8 cellular contexts compared by ENCODE assay signal in genomic region chr7:105098863-105099515, GRCh38.
DNase-seq lines count a peak whose midpoint lies in the region; ATAC-seq and TF ChIP-seq lines count a peak whose summit lies in the region.

No MANE protein-coding gene starts in this region.

- no peak overlapping the region for H3K4me3 ChIP-seq in choroid plexus epithelial cell (ENCODE audit: low read depth, low read length)
- no peak overlapping the region for H3K4me3 ChIP-seq in A673 (ENCODE audit: low read depth, low read length, poor library complexity, severe bottlenecking)

- intact Hi-C loops in A673 (cut with micrococcal nuclease; ENCODE audit: unreplicated experiment): no loop called here

- POLR2A ChIA-PET in HEK293T (lab: Yijun Ruan, JAX) (no interaction called here), A673 (lab: Charles Lee; ENCODE audit: low non-redundant PET) (no interaction called here)

- BruUV-seq in A673 (replicated peaks; lab: Mats Ljungman, UMichigan): no TSS peak

- H3K9me3 ChIP-seq in A673 (ENCODE audit: low read depth, low read length, poor library complexity, severe bottlenecking): no peaks in the 10 kb centered on the region

- TF ChIP-seq CTCF in GM10266 (IDR thresholded peaks at IDR 0.05; ENCODE audit: control insufficient read depth, insufficient read depth, low read depth, missing control alignments) (no peak), choroid plexus epithelial cell (conservative IDR thresholded peaks at IDR 0.05; ENCODE audit: low read depth, low read length) (no peak), A673 (conservative IDR thresholded peaks at IDR 0.05; ENCODE audit: low read depth, low read length) (no peak)

- DNase-seq in GM10266 (ENCODE audit: extremely low spot score): peak; percentile 14
- peak; percentile 33 for DNase-seq in choroid plexus epithelial cell (ENCODE audit: low read depth)
- no peak for DNase-seq in GOT3 (lab: John Stamatoyannopoulos, UW)
- DNase-seq in HEK293T (ENCODE audit: extremely low spot score): no peak
- no peak for DNase-seq in AG20443 (ENCODE audit: low spot score)
- DNase-seq in A673 (ENCODE audit: low spot score): no peak

- no peaks in the 10 kb centered on the region for H3K4me1 ChIP-seq in A673 (ENCODE audit: insufficient read depth, low read length, poor library complexity, severe bottlenecking)

- H3K27me3 ChIP-seq in A673 (replicated peaks; ENCODE audit: insufficient read depth, low read depth, low read length, poor library complexity): no peaks in the 10 kb centered on the region

- peaks cover 37% of the 10 kb centered on the region for H3K36me3 ChIP-seq in A673 (ENCODE audit: insufficient read depth, low read length, poor library complexity, severe bottlenecking)

- no peak overlapping the region for H3K27ac ChIP-seq in A673 (ENCODE audit: low read depth, low read length, poor library complexity, severe bottlenecking)

- ATAC-seq in GM19467 (IDR thresholded peaks at IDR 0.05; ENCODE audit: unreplicated experiment): peak; percentile 58
- peak; percentile 78 for ATAC-seq in HG03442 (IDR thresholded peaks at IDR 0.05; ENCODE audit: unreplicated experiment)

- CTCF ChIA-PET in HEK293T (lab: Yijun Ruan, JAX): no interaction called here
- CTCF ChIA-PET in A673 (lab: Charles Lee): no interaction called here

TF ChIP-seq in HEK293T, 16 proteins besides CTCF, POLR2A, EP300 and RAD21:
- TF ChIP-seq FOXA1 (IDR thresholded peaks at IDR 0.05): no peak
- TF ChIP-seq FOXK2 (IDR thresholded peaks at IDR 0.05): no peak
- no peak for TF ChIP-seq LEF1 (IDR thresholded peaks at IDR 0.05; ENCODE audit: borderline replicate concordance)
- no peak for TF ChIP-seq BHLHE40 (IDR thresholded peaks at IDR 0.05; ENCODE audit: borderline replicate concordance)
- no peak for TF ChIP-seq SUZ12 (IDR thresholded peaks at IDR 0.05)
- no peak for TF ChIP-seq NFRKB (IDR thresholded peaks at IDR 0.05)
- no peak for TF ChIP-seq TARDBP (IDR thresholded peaks at IDR 0.05)
- TF ChIP-seq HDGF (IDR thresholded peaks at IDR 0.05; ENCODE audit: borderline replicate concordance): no peak
- TF ChIP-seq CTBP1 (IDR thresholded peaks at IDR 0.05; ENCODE audit: borderline replicate concordance): no peak
- TF ChIP-seq ELF4 (IDR thresholded peaks at IDR 0.05): no peak
- TF ChIP-seq PKNOX1 (IDR thresholded peaks at IDR 0.05): no peak
- TF ChIP-seq ZNF384 (IDR thresholded peaks at IDR 0.05): no peak
- no peak for TF ChIP-seq ARNT (IDR thresholded peaks at IDR 0.05)

Comparison
In these comparisons a context has a peak if more than half of its experiments do, and no peak if none do; other contexts are left out.
1. DNase-seq: peak in GM10266 (single experiment) and choroid plexus epithelial cell (single experiment); none in GOT3 (single experiment), HEK293T (single experiment), AG20443 (single experiment) and A673 (single experiment).